8 cellular contexts compared by ENCODE assay signal in the genomic region with DNA sequence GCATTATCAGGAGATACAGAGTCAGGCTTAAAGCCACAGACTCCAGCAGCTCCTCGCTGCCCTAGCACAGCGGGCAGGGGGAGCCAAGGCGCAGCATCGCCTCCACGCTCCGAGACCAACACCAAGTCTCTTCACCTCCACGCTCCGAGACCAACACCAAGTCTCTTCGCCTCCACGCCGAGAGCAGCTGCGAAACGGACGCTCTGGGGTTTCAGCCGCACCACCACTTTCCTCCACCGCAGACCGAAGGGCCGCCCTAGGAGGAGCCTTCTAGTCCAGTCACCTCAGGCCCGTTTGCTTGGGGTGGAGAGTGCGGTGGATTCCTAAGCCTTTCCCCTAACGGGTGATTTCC. TPM values are rescaled to one million over a fixed set of nuclear protein-coding genes. Genes with fewer than 3 reads are reported as not detected.
A peak's percentile ranks its signal among the peaks of the same experiment; 100 is the strongest.
DNase-seq lines count a peak whose midpoint lies in the region; ATAC-seq and TF ChIP-seq lines count a peak whose summit lies in the region.

No MANE protein-coding gene starts in this region.

- no peak for TF ChIP-seq CTCF in left ventricle myocardium inferior (IDR thresholded peaks at IDR 0.05; ENCODE audit: borderline replicate concordance)

- ATAC-seq in GM18907 (IDR thresholded peaks at IDR 0.05; ENCODE audit: unreplicated experiment) (peak; percentile 47), HG03139 (IDR thresholded peaks at IDR 0.05; ENCODE audit: unreplicated experiment) (peak; percentile 32)

- no peaks in the 10 kb centered on the region for H3K27me3 ChIP-seq in left ventricle myocardium inferior (ENCODE audit: low read depth)

- H3K27ac ChIP-seq in left ventricle myocardium inferior (replicated peaks) = peak overlapping the region; percentile 83

- H3K36me3 ChIP-seq in left ventricle myocardium inferior = no peaks in the 10 kb centered on the region

- DNase-seq in C1 segment of cervical spinal cord (lab: John Stamatoyannopoulos, UW) (peak in 11 of 14 donors; percentile 53 to 77 (median 66)), RKO (ENCODE audit: low spot score) (peak; percentile 66), amygdala (lab: John Stamatoyannopoulos, UW) (peak in 47 of 56 donors; percentile 7 to 78 (median 51)), left ventricle myocardium inferior (peak; percentile 32), pons (ENCODE audit: low spot score) (peak; percentile 67), NCI-H187 treated with DMSO at 0.1 percent for 48 hours (lab: John Stamatoyannopoulos, UW) (no peak)

- intact Hi-C loops in left ventricle myocardium inferior (cut with micrococcal nuclease) = no loop called here

- H3K4me1 ChIP-seq in left ventricle myocardium inferior = peaks cover 26% of the 10 kb centered on the region

- H3K4me3 ChIP-seq in left ventricle myocardium inferior = peak overlapping the region; percentile 88

- no peaks in the 10 kb centered on the region for H3K9me3 ChIP-seq in left ventricle myocardium inferior (replicated peaks)

RNA-seq across cellular contexts. Expression of gene DMXL2, which starts 0.7 kb away (rescaled TPM):
- total RNA-seq in left ventricle myocardium inferior = 7.4 TPM

RNA-seq across cellular contexts. Expression of gene SCG3, which starts 59.4 kb away (rescaled TPM):
- total RNA-seq in left ventricle myocardium inferior = not detected
